In the genomic region with DNA sequence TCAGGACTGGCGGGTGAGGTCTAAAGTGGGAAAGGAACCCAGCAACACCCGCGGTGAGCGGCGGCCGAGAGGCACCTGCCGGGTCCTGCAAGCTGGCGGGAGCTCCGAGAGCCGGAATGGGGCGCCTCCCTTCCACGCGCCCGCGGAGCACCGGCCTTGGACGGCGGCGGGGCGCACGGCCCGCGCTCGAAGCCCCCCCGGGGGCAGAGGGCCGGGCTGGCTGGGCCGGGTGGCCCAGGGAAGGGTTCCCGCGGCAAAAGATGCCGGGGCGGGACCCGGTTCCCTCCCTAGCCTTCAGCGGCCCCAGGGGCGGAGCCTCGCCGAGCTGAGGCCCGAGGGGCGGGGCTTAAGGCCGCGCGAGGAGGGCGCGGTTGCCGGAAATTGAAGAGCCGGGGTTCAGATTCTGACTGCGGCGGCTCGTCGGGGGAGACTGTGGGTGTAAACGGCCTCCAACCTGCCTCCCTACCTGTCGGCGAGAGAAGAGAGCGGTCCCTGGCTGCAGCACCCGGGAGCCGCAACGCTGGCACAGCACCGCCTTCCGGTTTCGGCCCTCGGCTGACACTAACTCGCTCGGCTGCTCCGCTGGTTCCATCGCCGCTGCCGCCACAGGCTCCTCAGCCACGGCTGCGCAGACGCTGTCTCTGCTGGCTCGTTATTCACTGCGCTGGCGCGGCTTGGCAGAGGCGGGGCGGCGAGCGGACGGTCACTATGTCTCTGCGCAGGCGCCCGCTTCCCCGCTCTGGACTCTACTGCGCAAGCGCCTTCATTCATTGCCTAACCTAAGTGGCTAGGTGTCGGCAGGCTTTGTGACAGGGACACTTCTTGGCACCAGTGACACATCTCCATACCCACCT, we compare ENCODE assay signal across 8 cellular contexts. TPM values are rescaled to one million over a fixed set of nuclear protein-coding genes. Genes with fewer than 3 reads are reported as not detected.
DNase-seq lines count a peak whose midpoint lies in the region; ATAC-seq and TF ChIP-seq lines count a peak whose summit lies in the region.

A gene (minus strand): TSS at position 643 of the 854 bp plus-strand sequence. CDS start 51 bp downstream, at position 592.

- no peak for TF ChIP-seq CTCF in OCI-LY7 (conservative IDR thresholded peaks at IDR 0.05; ENCODE audit: low read length)
- peak; percentile 7 for TF ChIP-seq CTCF in mucosa of descending colon (IDR thresholded peaks at IDR 0.05)

- H3K36me3 ChIP-seq in OCI-LY7 (ENCODE audit: insufficient read depth, low read length) (peaks cover 39% of the 10 kb centered on the region), mucosa of descending colon (ENCODE audit: low read depth) (peaks cover 7% of the 10 kb centered on the region)

- ATAC-seq in GM21526 (IDR thresholded peaks at IDR 0.05; ENCODE audit: low FRiP score, unreplicated experiment) (peak; percentile 88), mucosa of descending colon (peak; percentile 97)

- H4K20me1 ChIP-seq in OCI-LY7 (ENCODE audit: insufficient read depth, low read length): no peaks in the 10 kb centered on the region

- POLR2A ChIA-PET in OCI-LY7 (lab: Charles Lee): interaction anchor here (0.6 to 1.0 kb wide), 4 partner anchors 15 to 80 kb away, joined by 3 to 6 read pairs (median 4); no protein-coding TSS in a partner anchor

- CTCF ChIA-PET in OCI-LY7 (lab: Charles Lee; ENCODE audit: unreplicated experiment): no interaction called here

- no TSS peak for BruUV-seq in OCI-LY7 (replicated peaks; lab: Mats Ljungman, UMichigan)

- peak within 1 kb of the TSS; percentile 86 for H3K4me2 ChIP-seq in OCI-LY7 (ENCODE audit: low read length)

- H3K79me2 ChIP-seq in OCI-LY7 (ENCODE audit: insufficient read depth, low read depth, low read length): peaks cover 17% of the 10 kb centered on the region

- H3K4me3 ChIP-seq in OCI-LY7 (ENCODE audit: low read depth, low read length, poor library complexity, severe bottlenecking) (peak within 1 kb of the TSS; percentile 78), mucosa of descending colon (peak within 1 kb of the TSS; percentile 43)

- peak within 1 kb of the TSS; percentile 88 for H3K27ac ChIP-seq in OCI-LY7 (ENCODE audit: low read depth, low read length, poor library complexity, severe bottlenecking)

- peak within 1 kb of the TSS; percentile 72 for H2AFZ ChIP-seq in OCI-LY7 (ENCODE audit: low read length)

- H3K4me1 ChIP-seq in OCI-LY7 (ENCODE audit: insufficient read depth, low read length, poor library complexity, severe bottlenecking): peaks cover 14% of the 10 kb centered on the region
- peaks cover 12% of the 10 kb centered on the region for H3K4me1 ChIP-seq in mucosa of descending colon (ENCODE audit: low read depth)

- H3K9me2 ChIP-seq in OCI-LY7 (ENCODE audit: insufficient read depth, low read length): no peaks in the 10 kb centered on the region

- peak; percentile 99 for DNase-seq in DMS 273 (lab: John Stamatoyannopoulos, UW; ENCODE audit: unreplicated experiment)
- DNase-seq in HuH-7.5 (ENCODE audit: low spot score): peak; percentile 87
- DNase-seq in OCI-LY7 (ENCODE audit: low spot score): peak; percentile 96
- DNase-seq in activated T-cell treated with anti-CD3 and anti-CD28 coated beads for 1 hour (ENCODE audit: low read depth): peak; percentile 96
- DNase-seq in epidermal melanocyte (ENCODE audit: insufficient read length, low spot score): peak; percentile 97
- DNase-seq in mucosa of descending colon: peak; percentile 97 to 98 (median 98)
- DNase-seq in stimulated activated CD8-positive, alpha-beta memory T cell treated with anti-CD3 and anti-CD28 coated beads, Interleukin-4, amount 100 ng/mL, for 24 hours (ENCODE audit: low read depth): peak; percentile 96

- intact Hi-C loops in OCI-LY7 (cut with micrococcal nuclease; ENCODE audit: unreplicated experiment): loop anchor here (2.0 to 5.0 kb wide), 3 partner anchors 38 to 110 kb away; a partner anchor contains a TSS
- intact Hi-C loops in mucosa of descending colon (cut with DNase I, micrococcal nuclease): no loop called here

- H3K9me3 ChIP-seq in OCI-LY7 (ENCODE audit: low read length) (no peaks in the 10 kb centered on the region), mucosa of descending colon (no peaks in the 10 kb centered on the region)

RNA-seq across cellular contexts. Expression of the gene that starts here (rescaled TPM):
- 5.2 and 7.8 TPM in 2 replicates for total RNA-seq in OCI-LY7 (2014; rRNA removed; shearing (Covaris generic))
- 7.8 and 8.8 TPM in 2 replicates for total RNA-seq in OCI-LY7 (2022)
- 10 to 100 TPM; 11.7 to 14.7 (median 11.9) TPM for total RNA-seq in mucosa of descending colon

Comparison
In these comparisons a context has a peak if more than half of its experiments do, and no peak if none do; other contexts are left out.
1. Peak in every context shown above with its lines: DNase-seq, ATAC-seq, H3K4me3 ChIP-seq and H3K27ac ChIP-seq.